ENCODE assay signal across 14 cellular contexts in genomic region chr15:44595656-44596510, GRCh38. TPM values are rescaled to one million over a fixed set of nuclear protein-coding genes. Genes with fewer than 3 reads are reported as not detected.
DNase-seq lines count a peak whose midpoint lies in the region; ATAC-seq and TF ChIP-seq lines count a peak whose summit lies in the region.
"Had no signal": no experiment of that assay in that cellular context is flagged by ENCODE, and none has a peak within 500 bp of the region (broad histone marks: within the 10 kb centered on the region; RNA-seq: fewer than 3 reads in every experiment).

No MANE protein-coding gene starts in this region.

- 97% methylated on average over 3 of the region's 3 CpGs for WGBS in mesenchymal stem cell

- H2BK12ac ChIP-seq in mesenchymal stem cell (ENCODE audit: low read length in 2 of 2), result no peak overlapping the region

- peaks cover 0 to 71% (median 16%) of the 10 kb centered on the region in 3 donors for H3K36me3 Mint-ChIP-seq in CD8-positive, alpha-beta memory T cell
- peaks cover 35% of the 10 kb centered on the region for H3K36me3 Mint-ChIP-seq in activated CD4-positive, alpha-beta memory T cell treated with anti-CD3 and anti-CD28 coated beads for 36 hours
- no peaks in the 10 kb centered on the region for H3K36me3 Mint-ChIP-seq in glutamatergic neuron (ENCODE audit: unreplicated experiment)

- H3K27me3 Mint-ChIP-seq in CD8-positive, alpha-beta memory T cell, result no peaks in the 10 kb centered on the region
- H3K27me3 Mint-ChIP-seq in activated CD4-positive, alpha-beta memory T cell treated with anti-CD3 and anti-CD28 coated beads for 36 hours, result no peaks in the 10 kb centered on the region
- no peaks in the 10 kb centered on the region for H3K27me3 Mint-ChIP-seq in glutamatergic neuron (ENCODE audit: unreplicated experiment)

- H3K27ac Mint-ChIP-seq in CD8-positive, alpha-beta memory T cell, result peak overlapping the region in 7 of 8 donors; percentile 37 to 85 (median 64)
- H3K27ac Mint-ChIP-seq in activated CD4-positive, alpha-beta memory T cell treated with anti-CD3 and anti-CD28 coated beads for 36 hours, result peak overlapping the region; percentile 42
- H3K27ac Mint-ChIP-seq in glutamatergic neuron (ENCODE audit: unreplicated experiment), result no peak overlapping the region

- H3K9me3 Mint-ChIP-seq in CD8-positive, alpha-beta memory T cell, result no peaks in the 10 kb centered on the region
- no peaks in the 10 kb centered on the region for H3K9me3 Mint-ChIP-seq in activated CD4-positive, alpha-beta memory T cell treated with anti-CD3 and anti-CD28 coated beads for 36 hours
- H3K9me3 Mint-ChIP-seq in glutamatergic neuron (ENCODE audit: unreplicated experiment), result no peaks in the 10 kb centered on the region
- H3K9me3 Mint-ChIP-seq: neural crest cell had no signal

- CTCF ChIA-PET in CD8-positive, alpha-beta memory T cell (lab: Charles Lee), result interaction anchor here (5.0 to 6.1 kb wide), 2 partner anchors 17 to 141 kb away, joined by 33 to 35 read pairs; partner anchors contain the start of gene TRIM69
- CTCF ChIA-PET in activated CD4-positive, alpha-beta memory T cell treated with anti-CD3 and anti-CD28 coated beads for 36 hours (lab: Charles Lee), result interaction anchor here (0.6 to 5.0 kb wide), 7 partner anchors 12 to 192 kb away, joined by 3 to 58 read pairs (median 5); partner anchors contain the start of genes SPG11 and TRIM69

- H2BK5ac ChIP-seq in mesenchymal stem cell (ENCODE audit: low read depth, low read length, poor library complexity, severe bottlenecking), result no peak overlapping the region

- no peak for DNase-seq in CD8-positive, alpha-beta memory T cell
- DNase-seq in activated CD4-positive, alpha-beta memory T cell treated with anti-CD3 and anti-CD28 coated beads for 36 hours, result no peak
- DNase-seq in mesenchymal stem cell (peak; percentile 11), DMS114 treated with DMSO at 0.1 percent for 48 hours (lab: John Stamatoyannopoulos, UW; ENCODE audit: unreplicated experiment) (no peak), glutamatergic neuron (no peak), mesenteric fat pad (ENCODE audit: low spot score) (no peak), NCI-H2029 treated with DMSO at 0.1 percent for 48 hours (lab: John Stamatoyannopoulos, UW) (no peak)
- DNase-seq: C1 segment of cervical spinal cord, kidney glomerular epithelial cell, NCI-H345, PC-3 had no signal

- no peak overlapping the region for H4K91ac ChIP-seq in mesenchymal stem cell (ENCODE audit: low read length)

- no peaks in the 10 kb centered on the region for H3K9me3 ChIP-seq in CD8-positive, alpha-beta memory T cell (ENCODE audit: low read length)
- H3K9me3 ChIP-seq in mesenchymal stem cell (ENCODE audit: control insufficient read depth, low read length), result no peaks in the 10 kb centered on the region
- H3K9me3 ChIP-seq: right lobe of liver had no signal

- no peak overlapping the region for H3K4me3 ChIP-seq in CD8-positive, alpha-beta memory T cell (ENCODE audit: low read length)
- H3K4me3 ChIP-seq in mesenchymal stem cell (ENCODE audit: insufficient read depth in 1 of 2, low read depth in 1 of 2, low read length in 2 of 2), result no peak overlapping the region
- H3K4me3 ChIP-seq: right lobe of liver had no signal

- H3K23ac ChIP-seq in mesenchymal stem cell (ENCODE audit: low read length in 2 of 2), result no peak overlapping the region

- H3K4me1 ChIP-seq in CD8-positive, alpha-beta memory T cell (ENCODE audit: insufficient read depth, low read length), result peaks cover 6% of the 10 kb centered on the region
- no peaks in the 10 kb centered on the region for H3K4me1 ChIP-seq in mesenchymal stem cell (ENCODE audit: control insufficient read depth, insufficient read depth, low read depth, low read length)

- H4K8ac ChIP-seq in mesenchymal stem cell (ENCODE audit: low read length), result no peak overlapping the region

- peaks cover 27% of the 10 kb centered on the region for H3K36me3 ChIP-seq in CD8-positive, alpha-beta memory T cell (ENCODE audit: insufficient read depth, low read length)
- peaks cover 40 to 92% of the 10 kb centered on the region in 2 experiments for H3K36me3 ChIP-seq in mesenchymal stem cell (ENCODE audit: control insufficient read depth in 1 of 2, insufficient read depth in 2 of 2, low read depth in 1 of 2, low read length in 2 of 2)

- H2AFZ ChIP-seq in mesenchymal stem cell (ENCODE audit: low read depth, low read length), result no peak overlapping the region

- intact Hi-C loops in activated CD4-positive, alpha-beta memory T cell treated with anti-CD3 and anti-CD28 coated beads for 36 hours (cut with micrococcal nuclease), result loop anchor here (2.0 to 5.0 kb wide), 2 partner anchors 36 to 67 kb away; partner anchors contain the start of gene SPG11

- peaks cover 7 to 34% (median 21%) of the 10 kb centered on the region in 3 donors for H3K4me1 Mint-ChIP-seq in CD8-positive, alpha-beta memory T cell
- peaks cover 33% of the 10 kb centered on the region for H3K4me1 Mint-ChIP-seq in activated CD4-positive, alpha-beta memory T cell treated with anti-CD3 and anti-CD28 coated beads for 36 hours (ENCODE audit: low read depth)
- no peaks in the 10 kb centered on the region for H3K4me1 Mint-ChIP-seq in glutamatergic neuron (ENCODE audit: low read depth, unreplicated experiment)
- H3K4me1 Mint-ChIP-seq: neural crest cell had no signal

- H3K27me3 ChIP-seq in CD8-positive, alpha-beta memory T cell (ENCODE audit: insufficient read depth, low read length, poor library complexity, severe bottlenecking), result no peaks in the 10 kb centered on the region
- no peaks in the 10 kb centered on the region for H3K27me3 ChIP-seq in mesenchymal stem cell (ENCODE audit: control insufficient read depth in 1 of 2, insufficient read depth in 1 of 2, low read length in 2 of 2)
- H3K27me3 ChIP-seq: right lobe of liver had no signal

- peaks cover 5% of the 10 kb centered on the region for H3K79me1 ChIP-seq in mesenchymal stem cell (replicated peaks; ENCODE audit: low read length, poor library complexity, severe bottlenecking)

- no peak overlapping the region for H2BK15ac ChIP-seq in mesenchymal stem cell (ENCODE audit: low read depth, poor library complexity, severe bottlenecking)

- POLR2A ChIA-PET in CD8-positive, alpha-beta memory T cell (lab: Charles Lee), result no interaction called here
- POLR2A ChIA-PET in activated CD4-positive, alpha-beta memory T cell treated with anti-CD3 and anti-CD28 coated beads for 36 hours (lab: Charles Lee), result interaction anchor here (0.7 to 0.8 kb wide), 2 partner anchors 16 to 42 kb away, joined by 3 read pairs; no protein-coding TSS in a partner anchor

- H3K18ac ChIP-seq in mesenchymal stem cell (ENCODE audit: low read depth in 1 of 2, low read length in 2 of 2), result no peak overlapping the region

- no peak overlapping the region for H3K27ac ChIP-seq in CD8-positive, alpha-beta memory T cell (ENCODE audit: low read depth, low read length)
- no peak overlapping the region for H3K27ac ChIP-seq in mesenchymal stem cell (ENCODE audit: low read length, poor library complexity, severe bottlenecking)
- H3K27ac ChIP-seq: right lobe of liver had no signal

- H3K4ac ChIP-seq in mesenchymal stem cell (ENCODE audit: low read depth in 1 of 2, low read length in 2 of 2), result no peak overlapping the region

- no peak overlapping the region for H2BK120ac ChIP-seq in mesenchymal stem cell (ENCODE audit: low read depth, low read length)

- no peak for TF ChIP-seq CTCF in glutamatergic neuron (IDR thresholded peaks at IDR 0.05; ENCODE audit: partially characterized antibody, unreplicated experiment)

- no peak overlapping the region for H3K9ac ChIP-seq in mesenchymal stem cell (ENCODE audit: low read length)

- ATAC-seq in GM21447 (IDR thresholded peaks at IDR 0.05; ENCODE audit: unreplicated experiment), result peak; percentile 52
- ATAC-seq: PC-3 had no signal

- no peak overlapping the region for H3K14ac ChIP-seq in mesenchymal stem cell (ENCODE audit: low read length in 2 of 2)

- H3K4me2 ChIP-seq in mesenchymal stem cell (ENCODE audit: low read length, poor library complexity, severe bottlenecking), result no peak overlapping the region

- H2AK5ac ChIP-seq in mesenchymal stem cell (ENCODE audit: low read length, severe bottlenecking), result no peak overlapping the region

- H3K4me3 Mint-ChIP-seq in CD8-positive, alpha-beta memory T cell, result no peak overlapping the region
- H3K4me3 Mint-ChIP-seq in activated CD4-positive, alpha-beta memory T cell treated with anti-CD3 and anti-CD28 coated beads for 36 hours, result no peak overlapping the region
- H3K4me3 Mint-ChIP-seq in glutamatergic neuron (ENCODE audit: unreplicated experiment), result no peak overlapping the region
- H3K4me3 Mint-ChIP-seq: neural crest cell had no signal

RNA-seq across cellular contexts. Expression of gene EIF3J, which starts 58.9 kb away (rescaled TPM):
- total RNA-seq in CD8-positive, alpha-beta memory T cell, result 100 to 1,000 TPM; 167 to 186 TPM
- polyA plus RNA-seq in CD8-positive, alpha-beta memory T cell, result 24.9 TPM
- total RNA-seq in activated CD4-positive, alpha-beta memory T cell treated with anti-CD3 and anti-CD28 coated beads for 36 hours, result 10 to 100 TPM; 92.6 to 95.2 TPM
- 46.4 TPM for polyA plus RNA-seq in mesenchymal stem cell (2013, experiment 1 of 2)
- 48.4 TPM for polyA plus RNA-seq in mesenchymal stem cell (2013, experiment 2 of 2)
- total RNA-seq in glutamatergic neuron (ENCODE audit: unreplicated experiment) (59.5 TPM), mesenteric fat pad (84.9 TPM)
